Comparison of ENCODE assay signal across 18 cellular contexts in the genomic region with DNA sequence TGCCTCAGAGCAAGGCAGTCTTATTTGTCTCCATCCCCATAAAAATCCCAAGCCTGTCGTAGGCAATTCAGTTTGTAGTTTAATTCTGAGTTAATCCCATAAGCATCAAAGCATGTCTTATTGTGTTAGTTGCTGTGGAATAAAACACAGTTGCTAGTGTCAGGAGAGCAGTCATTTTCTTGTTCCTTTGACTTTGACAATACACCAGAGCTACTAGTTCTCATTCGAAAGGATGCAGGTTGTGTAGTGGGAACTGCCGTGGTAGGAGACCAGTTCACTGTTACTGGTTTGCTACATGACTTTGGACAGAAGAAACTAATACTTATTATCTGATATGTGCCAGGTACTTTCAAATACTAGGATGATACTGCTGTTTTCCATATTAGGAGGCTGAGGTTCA. TPM values are rescaled to one million over a fixed set of nuclear protein-coding genes. Genes with fewer than 3 reads are reported as not detected.
DNase-seq lines count a peak whose midpoint lies in the region; ATAC-seq and TF ChIP-seq lines count a peak whose summit lies in the region.
"Had no signal": no experiment of that assay in that cellular context is flagged by ENCODE, and none has a peak within 500 bp of the region (broad histone marks: within the 10 kb centered on the region; RNA-seq: fewer than 3 reads in every experiment).

No MANE protein-coding gene starts in this region.

- ATAC-seq in Right ventricle myocardium superior (ENCODE audit: poor library complexity) (peak; percentile 26), right cardiac atrium (no peak), GM19023 (IDR thresholded peaks at IDR 0.05; ENCODE audit: unreplicated experiment) (no peak), SK-N-SH treated with all-trans-retinoic acid at 6 μM for 48 hours (no peak)
- ATAC-seq: A549, Panc1 had no signal

- TF ChIP-seq EP300 in stomach (IDR thresholded peaks at IDR 0.05): no peak

- H3K9me3 ChIP-seq in right cardiac atrium (ENCODE audit: control insufficient read depth, low read length) (no peaks in the 10 kb centered on the region), stomach (no peaks in the 10 kb centered on the region)
- H3K9me3 ChIP-seq: A549, SJCRH30 had no signal

- peaks cover 54 to 98% (median 92%) of the 10 kb centered on the region in 4 donors for H3K36me3 ChIP-seq in stomach

- H3K4me1 ChIP-seq in right cardiac atrium (ENCODE audit: control insufficient read depth, insufficient read depth, low read length) (no peaks in the 10 kb centered on the region), stomach (peaks cover 0 to 7% (median 3%) of the 10 kb centered on the region in 4 donors)
- H3K4me1 ChIP-seq: A549, SJCRH30 had no signal

- 96% methylated on average over 3 of the region's 3 CpGs for WGBS in right cardiac atrium
- 94 to 99% (median 95%) methylated on average over 3 of the region's 3 CpGs for WGBS in stomach, 5 donors

- DNase-seq in Right ventricle myocardium superior: no peak
- no peak for DNase-seq in right cardiac atrium
- no peak for DNase-seq in caudate nucleus (lab: John Stamatoyannopoulos, UW)
- peak; percentile 33 for DNase-seq in medulla oblongata (ENCODE audit: extremely low spot score)
- DNase-seq in stomach: no peak
- DNase-seq: DMS53, GDM1, NCI-H1105, NCI-H146, NCI-H2029, NCI-H226, NCI-H510A treated with DMSO at 0.1 percent for 48 hours, NCI-H748 treated with DMSO at 0.1 percent for 48 hours, SJCRH30 had no signal

- H3K27me3 ChIP-seq in right cardiac atrium (ENCODE audit: control insufficient read depth, insufficient read depth) (no peaks in the 10 kb centered on the region), stomach (no peaks in the 10 kb centered on the region)
- H3K27me3 ChIP-seq: SJCRH30 had no signal

- TF ChIP-seq POLR2A in stomach (IDR thresholded peaks at IDR 0.05): no peak

- no peak overlapping the region for H3K4me3 ChIP-seq in right cardiac atrium (ENCODE audit: low read length)
- no peak overlapping the region for H3K4me3 ChIP-seq in stomach
- H3K4me3 ChIP-seq: A549, SJCRH30 had no signal

- H3K27ac ChIP-seq in right cardiac atrium (ENCODE audit: low read length): no peak overlapping the region
- peak overlapping the region; percentile 81 for H3K27ac ChIP-seq in caudate nucleus (ENCODE audit: low read depth, low read length)
- H3K27ac ChIP-seq in stomach: no peak overlapping the region
- H3K27ac ChIP-seq: A549, SJCRH30 had no signal

- no peak for TF ChIP-seq CTCF in stomach (IDR thresholded peaks at IDR 0.05)

- intact Hi-C loops in Right ventricle myocardium superior (cut with DNase I) (no loop called here), right cardiac atrium (cut with DNase I) (no loop called here), stomach (cut with DNase I; ENCODE audit: low total_unique reads) (no loop called here)

TF ChIP-seq in SK-N-SH treated with all-trans-retinoic acid at 6 μM for 48 hours, 23 proteins besides CTCF, POLR2A, EP300 and RAD21:
- TF ChIP-seq TOX (CRISPR knock-in tag; IDR thresholded peaks at IDR 0.05; ENCODE audit: borderline replicate concordance) (no peak), TCF4 (CRISPR knock-in tag; IDR thresholded peaks at IDR 0.05; ENCODE audit: borderline replicate concordance) (no peak), CSRNP3 (CRISPR knock-in tag; IDR thresholded peaks at IDR 0.05) (no peak), PATZ1 (CRISPR knock-in tag; IDR thresholded peaks at IDR 0.05; ENCODE audit: borderline replicate concordance) (no peak), ZNF565 (CRISPR knock-in tag; conservative IDR thresholded peaks at IDR 0.05; ENCODE audit: low read depth) (no peak), CREB5 (CRISPR knock-in tag; IDR thresholded peaks at IDR 0.05; ENCODE audit: low read depth) (no peak), ZNF8 (CRISPR knock-in tag; IDR thresholded peaks at IDR 0.05) (no peak), ZFP3 (CRISPR knock-in tag; IDR thresholded peaks at IDR 0.05) (no peak)
- TF ChIP-seq, protein P1, sequence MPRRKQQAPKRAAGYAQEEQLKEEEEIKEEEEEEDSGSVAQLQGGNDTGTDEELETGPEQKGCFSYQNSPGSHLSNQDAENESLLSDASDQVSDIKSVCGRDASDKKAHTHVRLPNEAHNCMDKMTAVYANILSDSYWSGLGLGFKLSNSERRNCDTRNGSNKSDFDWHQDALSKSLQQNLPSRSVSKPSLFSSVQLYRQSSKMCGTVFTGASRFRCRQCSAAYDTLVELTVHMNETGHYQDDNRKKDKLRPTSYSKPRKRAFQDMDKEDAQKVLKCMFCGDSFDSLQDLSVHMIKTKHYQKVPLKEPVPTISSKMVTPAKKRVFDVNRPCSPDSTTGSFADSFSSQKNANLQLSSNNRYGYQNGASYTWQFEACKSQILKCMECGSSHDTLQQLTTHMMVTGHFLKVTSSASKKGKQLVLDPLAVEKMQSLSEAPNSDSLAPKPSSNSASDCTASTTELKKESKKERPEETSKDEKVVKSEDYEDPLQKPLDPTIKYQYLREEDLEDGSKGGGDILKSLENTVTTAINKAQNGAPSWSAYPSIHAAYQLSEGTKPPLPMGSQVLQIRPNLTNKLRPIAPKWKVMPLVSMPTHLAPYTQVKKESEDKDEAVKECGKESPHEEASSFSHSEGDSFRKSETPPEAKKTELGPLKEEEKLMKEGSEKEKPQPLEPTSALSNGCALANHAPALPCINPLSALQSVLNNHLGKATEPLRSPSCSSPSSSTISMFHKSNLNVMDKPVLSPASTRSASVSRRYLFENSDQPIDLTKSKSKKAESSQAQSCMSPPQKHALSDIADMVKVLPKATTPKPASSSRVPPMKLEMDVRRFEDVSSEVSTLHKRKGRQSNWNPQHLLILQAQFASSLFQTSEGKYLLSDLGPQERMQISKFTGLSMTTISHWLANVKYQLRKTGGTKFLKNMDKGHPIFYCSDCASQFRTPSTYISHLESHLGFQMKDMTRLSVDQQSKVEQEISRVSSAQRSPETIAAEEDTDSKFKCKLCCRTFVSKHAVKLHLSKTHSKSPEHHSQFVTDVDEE (CRISPR knock-in tag; IDR thresholded peaks at IDR 0.05): no peak

RNA-seq across cellular contexts. Expression of gene LRIG2, which starts 23.5 kb away (rescaled TPM):
- 6.7 TPM for total RNA-seq in Right ventricle myocardium superior
- 10 to 100 TPM in 2 of 4 donors, 1 to 10 TPM in 2; 8.9 to 11.1 (median 9.8) TPM for total RNA-seq in right cardiac atrium
- polyA plus RNA-seq in right cardiac atrium: 4.3 TPM
- 10 to 100 TPM; 11.7 to 47.0 (median 15.6) TPM for total RNA-seq in stomach
- 1 to 10 TPM in 2 of 3 donors, under 1 TPM in 1; 0.87 to 3.1 (median 2.1) TPM for polyA plus RNA-seq in stomach
